Comparison of ENCODE assay signal across 1 cellular context in genomic region chr2:105062158-105062557, GRCh38.
TF ChIP-seq lines count a peak whose summit lies in the region.

No MANE protein-coding gene starts in this region.

TF ChIP-seq in GM23338, 12 proteins besides CTCF, POLR2A, EP300 and RAD21:
- TF ChIP-seq ZNF462 (CRISPR knock-in tag; IDR thresholded peaks at IDR 0.05) (no peak), JUNB (IDR thresholded peaks at IDR 0.05; ENCODE audit: unreplicated experiment) (no peak), CREB1 (CRISPR knock-in tag; IDR thresholded peaks at IDR 0.05; ENCODE audit: low read depth) (no peak), NANOG (IDR thresholded peaks at IDR 0.05; ENCODE audit: borderline replicate concordance) (no peak), STAT1 (IDR thresholded peaks at IDR 0.05; ENCODE audit: unreplicated experiment) (no peak), REST (IDR thresholded peaks at IDR 0.05; ENCODE audit: unreplicated experiment) (no peak), EZH2phosphoT487 (IDR thresholded peaks at IDR 0.05; ENCODE audit: unreplicated experiment) (no peak), EZH2 (IDR thresholded peaks at IDR 0.05; ENCODE audit: low read depth, unreplicated experiment) (no peak), ETS1 (IDR thresholded peaks at IDR 0.05) (no peak), ZNF331 (CRISPR knock-in tag; IDR thresholded peaks at IDR 0.05; ENCODE audit: low read depth) (no peak), POLR2AphosphoS5 (IDR thresholded peaks at IDR 0.05; ENCODE audit: low read depth) (no peak), ZNF114 (CRISPR knock-in tag; IDR thresholded peaks at IDR 0.05) (no peak)
